Comparison of ENCODE assay signal across 8 cellular contexts in the genomic region with DNA sequence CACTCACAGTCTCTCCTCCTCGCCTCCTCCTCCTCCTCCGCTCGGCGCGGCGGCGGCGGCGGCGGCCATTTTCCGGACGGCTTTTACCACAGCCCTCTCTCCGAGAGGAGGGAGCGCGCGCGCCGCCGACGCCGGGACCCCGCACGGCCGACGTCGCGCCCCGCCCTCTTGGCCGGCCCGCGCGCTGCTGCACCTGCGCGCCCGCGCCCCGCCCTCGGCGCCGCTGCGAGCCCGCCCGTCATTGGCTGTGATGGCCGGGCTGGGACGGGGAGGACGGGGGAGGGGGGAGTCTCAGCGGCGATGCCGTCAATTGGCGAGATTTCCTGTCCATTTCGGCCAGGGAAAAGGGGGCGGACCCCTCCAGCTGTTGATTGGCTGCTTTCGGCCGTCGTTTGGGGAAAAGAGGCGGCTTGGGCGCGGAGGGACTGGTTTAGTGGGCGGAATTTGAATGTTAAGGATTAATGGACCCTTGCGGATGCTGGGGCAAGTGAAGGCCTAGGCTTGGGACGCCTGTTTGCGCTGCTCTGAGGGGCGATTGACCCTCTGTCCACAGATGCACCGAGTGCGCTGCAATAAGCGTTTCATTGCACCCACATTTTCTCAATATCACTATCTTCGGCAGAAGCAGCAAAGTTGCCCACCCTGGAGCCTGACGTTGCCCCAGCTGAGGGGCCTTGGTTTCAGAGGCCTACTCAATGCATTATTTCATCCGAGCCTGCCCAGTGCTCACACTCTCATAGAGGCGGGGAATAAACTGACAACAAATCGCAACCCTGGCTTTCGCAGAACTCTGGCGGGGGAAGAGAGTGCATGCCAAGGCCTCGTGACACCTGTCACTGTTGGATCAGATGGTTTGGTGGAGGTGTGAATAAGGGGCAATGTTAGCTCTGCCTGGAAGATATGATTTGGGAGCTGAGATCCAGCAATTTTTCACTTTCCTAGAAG. TPM values are rescaled to one million over a fixed set of nuclear protein-coding genes. Genes with fewer than 3 reads are reported as not detected.
DNase-seq lines count a peak whose midpoint lies in the region; ATAC-seq and TF ChIP-seq lines count a peak whose summit lies in the region.

MECP2 (minus strand) TSS at position 121 of the 945 bp plus-strand sequence.

- peak; percentile 68 for ATAC-seq in GM19328 (IDR thresholded peaks at IDR 0.05; ENCODE audit: unreplicated experiment)
- ATAC-seq in HG03520 (IDR thresholded peaks at IDR 0.05; ENCODE audit: unreplicated experiment) = peak; percentile 76
- peak; percentile 94 for ATAC-seq in left lobe of liver

- peak within 1 kb of the TSS; percentile 67 for H3K4me3 ChIP-seq in BJ (ENCODE audit: low read depth, low read length)

- CTCF ChIA-PET in BJ (lab: Yijun Ruan, JAX) = interaction anchor here (0.6 to 1.2 kb wide), 2 partner anchors 49 to 198 kb away, joined by 3 to 4 read pairs; no protein-coding TSS in a partner anchor

- POLR2A ChIA-PET in BJ (lab: Charles Lee) = no interaction called here

- no peak for TF ChIP-seq CTCF in BJ (IDR thresholded peaks at IDR 0.05; ENCODE audit: insufficient read depth, low read depth, low read length)

- DNase-seq in BJ (ENCODE audit: low read depth) = peak; percentile 37
- DNase-seq in NCI-H748 (lab: John Stamatoyannopoulos, UW; ENCODE audit: unreplicated experiment) = peak; percentile 95
- peak; percentile 79 for DNase-seq in activated CD4-positive, alpha-beta T cell treated with anti-CD3 and anti-CD28 coated beads, Interleukin-2, amount 50 U/mL, for 1 hour
- peak; percentile 79 for DNase-seq in dedifferentiated amniotic fluid mesenchymal stem cell (ENCODE audit: extremely low spot score)
- peak; percentile 92 for DNase-seq in left lobe of liver (ENCODE audit: low spot score)
- DNase-seq in stimulated activated CD4-positive, alpha-beta T cell treated with anti-CD3 and anti-CD28 coated beads, Interleukin-2, amount 100 ng/mL, for 24 hours = peak; percentile 85 to 87

- H3K27me3 ChIP-seq in BJ (ENCODE audit: control insufficient read depth, insufficient read depth, low read length) = no peaks in the 10 kb centered on the region

- no peaks in the 10 kb centered on the region for H3K36me3 ChIP-seq in BJ (ENCODE audit: control insufficient read depth, insufficient read depth, low read length)

RNA-seq across cellular contexts. Expression of gene MECP2, which starts in this region (rescaled TPM):
- 10.9 and 11.9 TPM in 2 replicates for polyA plus RNA-seq in BJ (2011; rRNA removed)
- 11.4 and 17.8 TPM in 2 replicates for polyA minus RNA-seq in BJ (2011; rRNA and poly(A)+ RNA removed)
- total RNA-seq in left lobe of liver = 13.9 TPM

Comparison
In these comparisons a context has a peak if more than half of its experiments do, and no peak if none do; other contexts are left out.
1. Peak in every context shown above with its lines: DNase-seq, ATAC-seq and H3K4me3 ChIP-seq.
2. DNase-seq: peak in every context shown above with its lines; median percentile 95 in NCI-H748; 92 in left lobe of liver; 86 in stimulated activated CD4-positive, alpha-beta T cell treated with anti-CD3 and anti-CD28 coated beads, Interleukin-2, amount 100 ng/mL, for 24 hours; 79 in activated CD4-positive, alpha-beta T cell treated with anti-CD3 and anti-CD28 coated beads, Interleukin-2, amount 50 U/mL, for 1 hour; 79 in dedifferentiated amniotic fluid mesenchymal stem cell; 37 in BJ.